ENCODE assay signal across 10 cellular contexts in genomic region chr1:178418284-178418955, GRCh38.
A peak's percentile ranks its signal among the peaks of the same experiment; 100 is the strongest.
DNase-seq lines count a peak whose midpoint lies in the region; ATAC-seq and TF ChIP-seq lines count a peak whose summit lies in the region.
"Had no signal": no experiment of that assay in that cellular context is flagged by ENCODE, and none has a peak within 500 bp of the region (broad histone marks: within the 10 kb centered on the region; RNA-seq: fewer than 3 reads in every experiment).

No MANE protein-coding gene starts in this region.

- H3K4me2 ChIP-seq in mammary epithelial cell (ENCODE audit: insufficient read depth, low read depth, low read length), result peak overlapping the region; percentile 20

- no peak for TF ChIP-seq CTCF in mammary epithelial cell (conservative IDR thresholded peaks at IDR 0.05 in 1 of 2, IDR thresholded peaks at IDR 0.05 in 1 of 2; ENCODE audit: extremely low read depth in 1 of 2, insufficient read depth in 1 of 2, low read depth in 1 of 2, low read length in 2 of 2)

- dilution Hi-C loops in mammary epithelial cell (cut with HindIII; ENCODE audit: low sequenced_read_pairs), result no loop called here

- H3K4me3 ChIP-seq in mammary epithelial cell (replicated peaks in 1 of 3; ENCODE audit: insufficient read depth in 1 of 3, low read depth in 2 of 3, low read length in 3 of 3), result no peak overlapping the region

- peak; percentile 92 for ATAC-seq in GM18867 (IDR thresholded peaks at IDR 0.05; ENCODE audit: unreplicated experiment)
- ATAC-seq in GM21619 (IDR thresholded peaks at IDR 0.05; ENCODE audit: unreplicated experiment), result peak; percentile 83
- peak; percentile 95 for ATAC-seq in HG03175 (IDR thresholded peaks at IDR 0.05; ENCODE audit: unreplicated experiment)

- in situ Hi-C loops in mammary epithelial cell (cut with MboI; ENCODE audit: low sequenced_read_pairs in 2 of 2), result no loop called here

- H3K4me1 ChIP-seq in mammary epithelial cell (ENCODE audit: insufficient read depth, low read length), result peaks cover 17% of the 10 kb centered on the region

- CTCF ChIA-PET in mammary epithelial cell (lab: Charles Lee; ENCODE audit: low non-redundant PET), result no interaction called here

- no peaks in the 10 kb centered on the region for H3K36me3 ChIP-seq in mammary epithelial cell (ENCODE audit: insufficient read depth, low read length)

- H3K9ac ChIP-seq in mammary epithelial cell (ENCODE audit: insufficient read depth, low read length), result no peak overlapping the region

- H3K27ac ChIP-seq in mammary epithelial cell (ENCODE audit: insufficient read depth, low read depth, low read length), result peak overlapping the region; percentile 69

- H3K79me2 ChIP-seq in mammary epithelial cell (ENCODE audit: insufficient read depth, low read length), result peaks cover 20% of the 10 kb centered on the region

- H3K9me3 ChIP-seq in mammary epithelial cell (replicated peaks; ENCODE audit: insufficient read depth, low read length), result no peaks in the 10 kb centered on the region

- no peak overlapping the region for H2AFZ ChIP-seq in mammary epithelial cell (ENCODE audit: low read depth, low read length)

- WGBS in mammary epithelial cell (ENCODE audit: low coverage, missing lambda C conversion rate), result 100% methylated on average over 1 of the region's 1 CpG

- H3K27me3 ChIP-seq in mammary epithelial cell (ENCODE audit: insufficient read depth, low read length), result no peaks in the 10 kb centered on the region

- BruUV-seq in mammary epithelial cell (replicated peaks; lab: Mats Ljungman, UMichigan), result no TSS peak

- intact Hi-C loops in mammary epithelial cell (cut with micrococcal nuclease), result no loop called here

- DNase-seq in mammary epithelial cell (no peak), retina (no peak), NCI-H524 (lab: John Stamatoyannopoulos, UW) (no peak)
- DNase-seq in activated CD8-positive, alpha-beta memory T cell treated with anti-CD3 and anti-CD28 coated beads, Interleukin-2, amount 50 U/mL, for 48 hours, result no peak
- no peak for DNase-seq in activated CD4-positive, alpha-beta T cell treated with anti-CD3 and anti-CD28 coated beads for 48 hours
- DNase-seq: anterior cingulate cortex, NCI-H2227 treated with DMSO at 0.1 percent for 48 hours had no signal

- no peaks in the 10 kb centered on the region for H4K20me1 ChIP-seq in mammary epithelial cell (ENCODE audit: insufficient read depth, low read length)
